ENCODE assay signal across 22 cellular contexts in the genomic region with DNA sequence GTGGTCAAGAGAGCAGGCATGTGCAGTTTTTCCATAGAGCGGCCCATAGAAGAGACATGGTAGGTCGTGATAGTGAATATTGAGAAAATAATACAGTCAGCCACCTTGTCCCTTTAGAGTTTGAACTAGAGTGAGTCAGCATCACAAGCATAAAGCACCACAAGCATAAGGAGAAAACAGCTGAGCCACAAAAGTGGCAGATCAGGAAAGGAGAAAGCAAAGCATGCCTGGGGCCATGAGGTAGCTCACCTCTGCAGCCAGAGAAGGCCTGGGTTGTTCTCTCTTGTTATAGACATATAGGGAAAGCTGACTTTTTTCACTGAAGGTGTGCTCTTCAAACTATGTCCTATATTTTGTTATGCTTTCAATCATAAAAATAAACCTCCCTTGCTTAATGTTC.
"Had no signal": no experiment of that assay in that cellular context is flagged by ENCODE, and none has a peak within 500 bp of the region (broad histone marks: within the 10 kb centered on the region; RNA-seq: fewer than 3 reads in every experiment).

No MANE protein-coding gene starts in this region.

- H3K9me3 ChIP-seq: SJCRH30 had no signal

- ATAC-seq: HepG2, Panc1, Right ventricle myocardium inferior, SK-N-SH treated with all-trans-retinoic acid at 6 μM for 48 hours had no signal

- H3K27me3 ChIP-seq: SJCRH30 had no signal

- FAIRE-seq: HepG2 had no signal

- H3K4me1 ChIP-seq: SJCRH30 had no signal

- H3K36me3 ChIP-seq: SJCRH30 had no signal

- H3K4me3 ChIP-seq: SJCRH30 had no signal

- DNase-seq: IMR-90, Karpas-422, KG1, NCI-H1092, NCI-H1105 treated with DMSO at 0.1 percent for 48 hours, NCI-H1417 treated with DMSO at 0.1 percent for 48 hours, NCI-H146, NCI-H1694 treated with DMSO at 0.1 percent for 48 hours, NCI-H1930, NCI-H2081, NCI-H2107, NCI-H2227 treated with DMSO at 0.1 percent for 48 hours, NCI-H524, NCI-H526 treated with DMSO at 0.1 percent for 48 hours, NCI-H748 treated with DMSO at 0.1 percent for 48 hours, SHP77 treated with DMSO at 0.1 percent for 48 hours, SJCRH30, T-helper 1 cell had no signal

- H3K27ac ChIP-seq: SJCRH30 had no signal
